In the genomic region with DNA sequence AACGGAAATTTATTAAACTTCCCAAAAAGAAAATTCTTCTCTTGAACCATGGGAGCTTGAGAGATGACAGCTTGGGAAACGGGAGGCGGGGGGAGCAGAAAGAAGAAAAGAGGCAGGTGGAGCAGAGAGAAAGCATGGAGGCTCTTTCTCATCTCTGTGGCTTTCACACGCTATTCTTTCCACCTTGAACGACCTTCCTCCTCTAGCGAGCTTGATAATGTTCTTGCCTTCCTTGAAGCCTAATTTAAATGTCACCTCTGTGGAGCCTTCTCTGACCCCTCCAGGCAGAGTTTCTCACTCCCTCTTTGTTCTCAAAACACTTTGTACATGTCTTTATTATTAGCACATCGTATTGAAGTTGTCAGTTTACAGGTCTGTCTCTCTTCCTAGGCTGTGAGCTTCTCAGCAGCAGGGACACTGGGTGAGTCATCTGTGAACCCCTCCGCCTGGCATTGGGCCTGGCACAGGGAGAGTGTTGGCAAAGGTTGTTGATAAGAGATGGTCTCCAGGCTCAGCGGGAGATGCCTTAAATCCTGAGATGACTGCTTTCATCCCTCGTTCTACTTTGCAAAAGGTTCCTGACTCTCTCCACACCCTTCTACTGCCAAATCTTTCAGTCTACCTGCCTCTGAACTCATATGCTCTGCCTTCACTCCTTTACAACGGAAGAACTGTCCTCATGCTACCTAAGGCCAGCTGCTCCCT, we compare ENCODE assay signal across 12 cellular contexts. TPM values are rescaled to one million over a fixed set of nuclear protein-coding genes. Genes with fewer than 3 reads are reported as not detected.
DNase-seq lines count a peak whose midpoint lies in the region; ATAC-seq, FAIRE-seq and TF ChIP-seq lines count a peak whose summit lies in the region.
"Had no signal": no experiment of that assay in that cellular context is flagged by ENCODE, and none has a peak within 500 bp of the region (broad histone marks: within the 10 kb centered on the region; RNA-seq: fewer than 3 reads in every experiment).

No MANE protein-coding gene starts in this region.

- intact Hi-C loops in heart right ventricle (cut with DNase I): no loop called here

- peak; percentile 53 for DNase-seq in NCI-H146 (lab: John Stamatoyannopoulos, UW)
- DNase-seq in NCI-H146 treated with DMSO at 0.1 percent for 48 hours (lab: John Stamatoyannopoulos, UW; ENCODE audit: unreplicated experiment): no peak
- no peak for DNase-seq in RWPE2 (ENCODE audit: low spot score)
- DNase-seq in heart right ventricle: peak; percentile 68 to 71
- peak; percentile 40 for DNase-seq in urothelium cell line (ENCODE audit: low spot score)
- no peak for DNase-seq in NCI-H526 (lab: John Stamatoyannopoulos, UW)
- DNase-seq in NCI-H187 treated with DMSO at 0.1 percent for 48 hours (lab: John Stamatoyannopoulos, UW): no peak
- DNase-seq: activated B cell treated with CpG ODN at 0.5 μM for 24 hours; islet precursor cell; NCI-H1105 treated with DMSO at 0.1 percent for 48 hours; stimulated activated naive B cell treated with anti-CD40 and anti-IgM and Interleukin-4, amounts not matched to agents 10 μg/mL and 1 μg/mL and 100 μg/mL, for 72 hours had no signal

- no peak overlapping the region for H3K27ac ChIP-seq in RWPE2 (ENCODE audit: poor library complexity, severe bottlenecking)
- peak overlapping the region; percentile 42 to 76 (median 68) for H3K27ac ChIP-seq in heart right ventricle

- WGBS in heart right ventricle, 2 donors: 35 to 42% methylated on average over 11 of the region's 11 CpGs

- H3K27me3 ChIP-seq in RWPE2 (ENCODE audit: insufficient read depth, poor library complexity, severe bottlenecking) (no peaks in the 10 kb centered on the region), heart right ventricle (peaks cover 0 to 5% (median 0%) of the 10 kb centered on the region in 7 donors)

- no peak for FAIRE-seq in urothelium cell line (lab: Jason Lieb, UNC)

- no peak for TF ChIP-seq CTCF in RWPE2 (IDR thresholded peaks at IDR 0.05; ENCODE audit: poor library complexity, severe bottlenecking)
- TF ChIP-seq CTCF in heart right ventricle (IDR thresholded peaks at IDR 0.05): no peak

- H3K4me1 ChIP-seq in RWPE2 (ENCODE audit: insufficient read depth, poor library complexity, severe bottlenecking) (no peaks in the 10 kb centered on the region), heart right ventricle (peaks cover 0 to 16% (median 0%) of the 10 kb centered on the region in 9 donors)

- ATAC-seq in RWPE2 (ENCODE audit: low read depth) (peak; percentile 70), heart right ventricle (peak; percentile 47 to 98 (median 96)), HG03095 (IDR thresholded peaks at IDR 0.05; ENCODE audit: unreplicated experiment) (no peak)

- no peaks in the 10 kb centered on the region for H3K36me3 ChIP-seq in RWPE2 (ENCODE audit: low read depth)
- H3K36me3 ChIP-seq in heart right ventricle: no peaks in the 10 kb centered on the region

- no peak overlapping the region for H3K4me3 ChIP-seq in RWPE2 (ENCODE audit: severe bottlenecking)
- H3K4me3 ChIP-seq in heart right ventricle: no peak overlapping the region

- H3K9me3 ChIP-seq in RWPE2 (ENCODE audit: severe bottlenecking) (no peaks in the 10 kb centered on the region), heart right ventricle (no peaks in the 10 kb centered on the region)

RNA-seq across cellular contexts. Expression of gene STRBP, which starts 14.1 kb away (rescaled TPM):
- total RNA-seq in heart right ventricle: 10 to 100 TPM; 10.5 to 22.2 (median 13.8) TPM
- 10 to 100 TPM; 11.4 to 15.2 TPM for polyA plus RNA-seq in heart right ventricle

Comparison
In these comparisons a context has a peak if more than half of its experiments do, and no peak if none do; other contexts are left out.
1. DNase-seq: peak in NCI-H146 (single experiment), heart right ventricle (2 of 2) and urothelium cell line (single experiment); none in NCI-H146 treated with DMSO at 0.1 percent for 48 hours (single experiment), RWPE2 (single experiment), NCI-H526 (0 of 2) and NCI-H187 treated with DMSO at 0.1 percent for 48 hours (single experiment).